28 cellular contexts compared by ENCODE assay signal in the genomic region with DNA sequence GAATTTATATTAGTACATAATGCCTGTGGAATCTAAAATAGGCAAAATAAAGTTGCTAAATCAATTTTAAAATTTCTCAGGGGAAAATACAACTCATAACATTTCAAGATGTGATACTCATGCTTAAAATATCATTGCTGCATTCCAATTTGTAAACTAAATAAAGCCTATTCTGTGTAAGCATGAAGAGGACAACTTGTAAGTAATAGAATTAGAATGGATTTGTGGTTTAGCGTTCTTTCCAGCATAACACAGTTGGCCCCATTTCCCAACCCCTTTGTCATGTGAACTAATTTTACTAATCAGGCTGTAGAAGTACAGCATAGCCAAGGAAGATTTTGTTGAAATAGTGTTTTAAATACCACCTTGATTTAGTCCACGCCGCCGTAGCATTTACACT.
DNase-seq lines count a peak whose midpoint lies in the region; ATAC-seq and TF ChIP-seq lines count a peak whose summit lies in the region.
"Had no signal": no experiment of that assay in that cellular context is flagged by ENCODE, and none has a peak within 500 bp of the region (broad histone marks: within the 10 kb centered on the region; RNA-seq: fewer than 3 reads in every experiment).

No MANE protein-coding gene starts in this region.

- H3K36me3 Mint-ChIP-seq in endothelial cell (ENCODE audit: low read depth, unreplicated experiment): no peaks in the 10 kb centered on the region
- H3K36me3 Mint-ChIP-seq: activated naive CD4-positive, alpha-beta T cell treated with anti-CD3 and anti-CD28 coated beads, Interleukin-2, amount 50 U/mL, for 24 hours had no signal

- ATAC-seq in omental fat pad (ENCODE audit: low FRiP score) (no peak), SK-N-SH treated with all-trans-retinoic acid at 6 μM for 48 hours (no peak)
- ATAC-seq: A549; activated T-helper 17 cell treated with anti-CD3 and anti-CD28 coated beads, Interleukin-2, amount 50 U/mL, for 72 hours; mucosa of descending colon; Right ventricle myocardium inferior; upper lobe of right lung had no signal

- no peak overlapping the region for H3K4me3 ChIP-seq in AG10803 (ENCODE audit: low read length)
- H3K4me3 ChIP-seq: A549, mucosa of descending colon, prostate gland, upper lobe of right lung had no signal

- TF ChIP-seq CTCF in AG10803 (conservative IDR thresholded peaks at IDR 0.05; ENCODE audit: low read length) (no peak), endothelial cell (IDR thresholded peaks at IDR 0.05; ENCODE audit: unreplicated experiment) (no peak), omental fat pad (IDR thresholded peaks at IDR 0.05) (no peak)

- no peak overlapping the region for H3K27ac Mint-ChIP-seq in endothelial cell (ENCODE audit: unreplicated experiment)
- H3K27ac Mint-ChIP-seq: activated B cell treated with CpG ODN at 0.5 μM for 24 hours; activated naive CD4-positive, alpha-beta T cell treated with anti-CD3 and anti-CD28 coated beads, Interleukin-2, amount 50 U/mL, for 24 hours; activated T-helper 17 cell treated with anti-CD3 and anti-CD28 coated beads, Interleukin-2, amount 50 U/mL, for 72 hours had no signal

- DNase-seq in AG10803 (ENCODE audit: low read depth) (peak; percentile 57), LHCN-M2 (ENCODE audit: low read depth) (peak; percentile 35), brain pericyte (ENCODE audit: low read depth, low spot score) (peak; percentile 0), myocyte (ENCODE audit: low read depth) (peak; percentile 25), endothelial cell (ENCODE audit: low spot score) (no peak), omental fat pad (ENCODE audit: low spot score) (no peak)
- DNase-seq in stimulated activated CD4-positive, alpha-beta T cell treated with anti-CD3 and anti-CD28 coated beads, Interleukin-4, amount 100 ng/mL, for 24 hours: no peak
- DNase-seq: activated B cell treated with CpG ODN at 0.5 μM for 24 hours; activated CD4-positive, alpha-beta T cell treated with anti-CD3 and anti-CD28 coated beads, Interleukin-2, amount 50 U/mL, for 4 hours; activated CD8-positive, alpha-beta memory T cell treated with anti-CD3 and anti-CD28 coated beads, Interleukin-2, amount 50 U/mL, for 48 hours; C1 segment of cervical spinal cord; Calu3; DND-41; effector CD4-positive, alpha-beta T cell; islet precursor cell; NCI-H1417; NCI-H345; SW 1271; T1000; upper lobe of right lung had no signal

- H3K9me3 Mint-ChIP-seq in endothelial cell (ENCODE audit: unreplicated experiment): no peaks in the 10 kb centered on the region
- H3K9me3 Mint-ChIP-seq: activated naive CD4-positive, alpha-beta T cell treated with anti-CD3 and anti-CD28 coated beads, Interleukin-2, amount 50 U/mL, for 24 hours; neural crest cell had no signal

- no peaks in the 10 kb centered on the region for H3K27me3 Mint-ChIP-seq in endothelial cell (ENCODE audit: unreplicated experiment)
- H3K27me3 Mint-ChIP-seq: activated B cell treated with CpG ODN at 0.5 μM for 24 hours; activated naive CD4-positive, alpha-beta T cell treated with anti-CD3 and anti-CD28 coated beads, Interleukin-2, amount 50 U/mL, for 24 hours; activated T-helper 17 cell treated with anti-CD3 and anti-CD28 coated beads, Interleukin-2, amount 50 U/mL, for 72 hours had no signal

- H3K4me3 Mint-ChIP-seq in endothelial cell (ENCODE audit: unreplicated experiment): no peak overlapping the region
- H3K4me3 Mint-ChIP-seq: activated B cell treated with CpG ODN at 0.5 μM for 24 hours; activated naive CD4-positive, alpha-beta T cell treated with anti-CD3 and anti-CD28 coated beads, Interleukin-2, amount 50 U/mL, for 24 hours; activated T-helper 17 cell treated with anti-CD3 and anti-CD28 coated beads, Interleukin-2, amount 50 U/mL, for 72 hours; neural crest cell had no signal

- no peaks in the 10 kb centered on the region for H3K4me1 Mint-ChIP-seq in endothelial cell (ENCODE audit: unreplicated experiment)
- H3K4me1 Mint-ChIP-seq: activated B cell treated with CpG ODN at 0.5 μM for 24 hours; activated naive CD4-positive, alpha-beta T cell treated with anti-CD3 and anti-CD28 coated beads, Interleukin-2, amount 50 U/mL, for 24 hours; activated T-helper 17 cell treated with anti-CD3 and anti-CD28 coated beads, Interleukin-2, amount 50 U/mL, for 72 hours; neural crest cell had no signal

TF ChIP-seq in SK-N-SH treated with all-trans-retinoic acid at 6 μM for 48 hours, 23 proteins besides CTCF, POLR2A, EP300 and RAD21:
- TF ChIP-seq ISL1 (CRISPR knock-in tag; IDR thresholded peaks at IDR 0.05) (no peak), ZC3H10 (CRISPR knock-in tag; IDR thresholded peaks at IDR 0.05) (no peak), ZFP30 (CRISPR knock-in tag; IDR thresholded peaks at IDR 0.05) (no peak), CREB5 (CRISPR knock-in tag; IDR thresholded peaks at IDR 0.05; ENCODE audit: low read depth) (no peak), BACH2 (CRISPR knock-in tag; IDR thresholded peaks at IDR 0.05; ENCODE audit: borderline replicate concordance) (no peak), GLIS3 (CRISPR knock-in tag; IDR thresholded peaks at IDR 0.05) (no peak), SNAI2 (CRISPR knock-in tag; IDR thresholded peaks at IDR 0.05) (no peak), ESRRG (CRISPR knock-in tag; IDR thresholded peaks at IDR 0.05) (no peak), TCF4 (CRISPR knock-in tag; IDR thresholded peaks at IDR 0.05; ENCODE audit: borderline replicate concordance) (no peak)

Comparison
In these comparisons a context has a peak if more than half of its experiments do, and no peak if none do; other contexts are left out.
1. DNase-seq: peak in AG10803 (single experiment), LHCN-M2 (single experiment), brain pericyte (single experiment) and myocyte (single experiment); none in endothelial cell (single experiment), omental fat pad (single experiment) and stimulated activated CD4-positive, alpha-beta T cell treated with anti-CD3 and anti-CD28 coated beads, Interleukin-4, amount 100 ng/mL, for 24 hours (single experiment).